ENCODE assay signal across 1 cellular context in the genomic region with DNA sequence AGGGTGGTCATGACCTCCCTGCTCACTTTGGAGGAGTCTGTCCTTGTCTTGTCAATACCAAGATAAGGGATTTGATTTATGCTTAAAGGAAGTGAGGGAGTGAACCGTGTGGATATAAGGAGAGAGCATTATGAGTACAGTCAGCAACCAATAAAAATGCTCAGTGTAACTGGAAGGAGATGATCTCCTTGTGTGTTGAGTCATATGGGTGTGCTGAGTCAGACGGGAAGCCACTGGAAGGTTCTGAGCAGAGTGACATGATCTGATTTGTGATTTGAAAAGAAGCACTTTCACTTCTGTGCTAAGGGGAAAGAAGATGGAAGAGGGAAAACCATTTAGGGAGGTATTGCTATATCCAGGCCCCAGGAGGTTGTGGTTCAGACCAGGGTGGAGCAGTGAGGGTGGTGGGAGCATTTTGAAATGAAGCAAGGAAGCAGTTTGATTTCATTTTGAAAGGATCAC.
TF ChIP-seq lines count a peak whose summit lies in the region.

No MANE protein-coding gene starts in this region.

TF ChIP-seq in K562, 482 proteins besides CTCF, POLR2A, EP300 and RAD21 (continued from another document and continues in another):
- TF ChIP-seq, protein P1, sequence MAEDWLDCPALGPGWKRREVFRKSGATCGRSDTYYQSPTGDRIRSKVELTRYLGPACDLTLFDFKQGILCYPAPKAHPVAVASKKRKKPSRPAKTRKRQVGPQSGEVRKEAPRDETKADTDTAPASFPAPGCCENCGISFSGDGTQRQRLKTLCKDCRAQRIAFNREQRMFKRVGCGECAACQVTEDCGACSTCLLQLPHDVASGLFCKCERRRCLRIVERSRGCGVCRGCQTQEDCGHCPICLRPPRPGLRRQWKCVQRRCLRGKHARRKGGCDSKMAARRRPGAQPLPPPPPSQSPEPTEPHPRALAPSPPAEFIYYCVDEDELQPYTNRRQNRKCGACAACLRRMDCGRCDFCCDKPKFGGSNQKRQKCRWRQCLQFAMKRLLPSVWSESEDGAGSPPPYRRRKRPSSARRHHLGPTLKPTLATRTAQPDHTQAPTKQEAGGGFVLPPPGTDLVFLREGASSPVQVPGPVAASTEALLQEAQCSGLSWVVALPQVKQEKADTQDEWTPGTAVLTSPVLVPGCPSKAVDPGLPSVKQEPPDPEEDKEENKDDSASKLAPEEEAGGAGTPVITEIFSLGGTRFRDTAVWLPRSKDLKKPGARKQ (CRISPR knock-in tag; IDR thresholded peaks at IDR 0.05): no peak
- TF ChIP-seq, protein P2, sequence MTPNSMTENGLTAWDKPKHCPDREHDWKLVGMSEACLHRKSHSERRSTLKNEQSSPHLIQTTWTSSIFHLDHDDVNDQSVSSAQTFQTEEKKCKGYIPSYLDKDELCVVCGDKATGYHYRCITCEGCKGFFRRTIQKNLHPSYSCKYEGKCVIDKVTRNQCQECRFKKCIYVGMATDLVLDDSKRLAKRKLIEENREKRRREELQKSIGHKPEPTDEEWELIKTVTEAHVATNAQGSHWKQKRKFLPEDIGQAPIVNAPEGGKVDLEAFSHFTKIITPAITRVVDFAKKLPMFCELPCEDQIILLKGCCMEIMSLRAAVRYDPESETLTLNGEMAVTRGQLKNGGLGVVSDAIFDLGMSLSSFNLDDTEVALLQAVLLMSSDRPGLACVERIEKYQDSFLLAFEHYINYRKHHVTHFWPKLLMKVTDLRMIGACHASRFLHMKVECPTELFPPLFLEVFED (CRISPR knock-in tag; conservative IDR thresholded peaks at IDR 0.05): no peak
- TF ChIP-seq ZNF324 (CRISPR knock-in tag; IDR thresholded peaks at IDR 0.05): no peak
- TF ChIP-seq JUNB (CRISPR knock-in tag; conservative IDR thresholded peaks at IDR 0.05): 0 out of 2 replicates have a peak, but pooled peaks have one; percentile 2
- TF ChIP-seq TAL1 (IDR thresholded peaks at IDR 0.05): no peak; the same call in 1 of the 2 replicates
- no peak for TF ChIP-seq ZNF830 (CRISPR knock-in tag; IDR thresholded peaks at IDR 0.05)
- peak; percentile 54 to 55; a peak in 1 of 4 replicates for TF ChIP-seq MLLT1 (IDR thresholded peaks at IDR 0.05)
- no peak for TF ChIP-seq ZNF586 (CRISPR knock-in tag; conservative IDR thresholded peaks at IDR 0.05)
- TF ChIP-seq, protein P3, sequence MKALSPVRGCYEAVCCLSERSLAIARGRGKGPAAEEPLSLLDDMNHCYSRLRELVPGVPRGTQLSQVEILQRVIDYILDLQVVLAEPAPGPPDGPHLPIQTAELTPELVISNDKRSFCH (CRISPR knock-in tag; IDR thresholded peaks at IDR 0.05): no peak
- TF ChIP-seq, protein P3 (tag; IDR thresholded peaks at IDR 0.05): no peak
- TF ChIP-seq HMG20A (CRISPR knock-in tag; conservative IDR thresholded peaks at IDR 0.05): no peak
- TF ChIP-seq PTBP1 (IDR thresholded peaks at IDR 0.05; ENCODE audit: low read depth, low read length): no peak
- TF ChIP-seq POU5F1 (IDR thresholded peaks at IDR 0.05; ENCODE audit: borderline replicate concordance, low read depth, low read length, partially characterized antibody): no peak
- TF ChIP-seq RFX7 (CRISPR knock-in tag; IDR thresholded peaks at IDR 0.05): no peak
- TF ChIP-seq, protein P4, sequence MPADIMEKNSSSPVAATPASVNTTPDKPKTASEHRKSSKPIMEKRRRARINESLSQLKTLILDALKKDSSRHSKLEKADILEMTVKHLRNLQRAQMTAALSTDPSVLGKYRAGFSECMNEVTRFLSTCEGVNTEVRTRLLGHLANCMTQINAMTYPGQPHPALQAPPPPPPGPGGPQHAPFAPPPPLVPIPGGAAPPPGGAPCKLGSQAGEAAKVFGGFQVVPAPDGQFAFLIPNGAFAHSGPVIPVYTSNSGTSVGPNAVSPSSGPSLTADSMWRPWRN (IDR thresholded peaks at IDR 0.05; ENCODE audit: low read depth): 0 out of 2 replicates have a peak, but pooled peaks have one; percentile 35
- peak; percentile 45; the same call in 1 of the 2 replicates for TF ChIP-seq GABPB1 (CRISPR knock-in tag; IDR thresholded peaks at IDR 0.05)
- TF ChIP-seq, protein P5, sequence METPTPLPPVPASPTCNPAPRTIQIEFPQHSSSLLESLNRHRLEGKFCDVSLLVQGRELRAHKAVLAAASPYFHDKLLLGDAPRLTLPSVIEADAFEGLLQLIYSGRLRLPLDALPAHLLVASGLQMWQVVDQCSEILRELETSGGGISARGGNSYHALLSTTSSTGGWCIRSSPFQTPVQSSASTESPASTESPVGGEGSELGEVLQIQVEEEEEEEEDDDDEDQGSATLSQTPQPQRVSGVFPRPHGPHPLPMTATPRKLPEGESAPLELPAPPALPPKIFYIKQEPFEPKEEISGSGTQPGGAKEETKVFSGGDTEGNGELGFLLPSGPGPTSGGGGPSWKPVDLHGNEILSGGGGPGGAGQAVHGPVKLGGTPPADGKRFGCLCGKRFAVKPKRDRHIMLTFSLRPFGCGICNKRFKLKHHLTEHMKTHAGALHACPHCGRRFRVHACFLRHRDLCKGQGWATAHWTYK (CRISPR knock-in tag; IDR thresholded peaks at IDR 0.05): no peak
- TF ChIP-seq ELF1 (tag; IDR thresholded peaks at IDR 0.05): peak; percentile 44; the same call in 1 of the 2 replicates
- TF ChIP-seq, protein P6, sequence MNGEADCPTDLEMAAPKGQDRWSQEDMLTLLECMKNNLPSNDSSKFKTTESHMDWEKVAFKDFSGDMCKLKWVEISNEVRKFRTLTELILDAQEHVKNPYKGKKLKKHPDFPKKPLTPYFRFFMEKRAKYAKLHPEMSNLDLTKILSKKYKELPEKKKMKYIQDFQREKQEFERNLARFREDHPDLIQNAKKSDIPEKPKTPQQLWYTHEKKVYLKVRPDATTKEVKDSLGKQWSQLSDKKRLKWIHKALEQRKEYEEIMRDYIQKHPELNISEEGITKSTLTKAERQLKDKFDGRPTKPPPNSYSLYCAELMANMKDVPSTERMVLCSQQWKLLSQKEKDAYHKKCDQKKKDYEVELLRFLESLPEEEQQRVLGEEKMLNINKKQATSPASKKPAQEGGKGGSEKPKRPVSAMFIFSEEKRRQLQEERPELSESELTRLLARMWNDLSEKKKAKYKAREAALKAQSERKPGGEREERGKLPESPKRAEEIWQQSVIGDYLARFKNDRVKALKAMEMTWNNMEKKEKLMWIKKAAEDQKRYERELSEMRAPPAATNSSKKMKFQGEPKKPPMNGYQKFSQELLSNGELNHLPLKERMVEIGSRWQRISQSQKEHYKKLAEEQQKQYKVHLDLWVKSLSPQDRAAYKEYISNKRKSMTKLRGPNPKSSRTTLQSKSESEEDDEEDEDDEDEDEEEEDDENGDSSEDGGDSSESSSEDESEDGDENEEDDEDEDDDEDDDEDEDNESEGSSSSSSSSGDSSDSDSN (IDR thresholded peaks at IDR 0.05; ENCODE audit: borderline replicate concordance in 1 of 2, low read depth in 2 of 2, low read length in 2 of 2): no peak
- TF ChIP-seq ARID2 (IDR thresholded peaks at IDR 0.05): no peak
- TF ChIP-seq, protein P7, sequence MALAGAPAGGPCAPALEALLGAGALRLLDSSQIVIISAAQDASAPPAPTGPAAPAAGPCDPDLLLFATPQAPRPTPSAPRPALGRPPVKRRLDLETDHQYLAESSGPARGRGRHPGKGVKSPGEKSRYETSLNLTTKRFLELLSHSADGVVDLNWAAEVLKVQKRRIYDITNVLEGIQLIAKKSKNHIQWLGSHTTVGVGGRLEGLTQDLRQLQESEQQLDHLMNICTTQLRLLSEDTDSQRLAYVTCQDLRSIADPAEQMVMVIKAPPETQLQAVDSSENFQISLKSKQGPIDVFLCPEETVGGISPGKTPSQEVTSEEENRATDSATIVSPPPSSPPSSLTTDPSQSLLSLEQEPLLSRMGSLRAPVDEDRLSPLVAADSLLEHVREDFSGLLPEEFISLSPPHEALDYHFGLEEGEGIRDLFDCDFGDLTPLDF (CRISPR knock-in tag; IDR thresholded peaks at IDR 0.05): no peak
- no peak for TF ChIP-seq NR3C1 (CRISPR knock-in tag; IDR thresholded peaks at IDR 0.05)
- TF ChIP-seq ZNF318 (IDR thresholded peaks at IDR 0.05; ENCODE audit: borderline replicate concordance in 1 of 2, low read depth in 1 of 2): peak in 1 of 2 experiments; percentile 96; a peak in 2 of 4 replicates
- no peak for TF ChIP-seq MCM5 (IDR thresholded peaks at IDR 0.05; ENCODE audit: low read depth)
- peak; percentile 80 for TF ChIP-seq GABPA (tag; conservative IDR thresholded peaks at IDR 0.05; ENCODE audit: low read depth)
- TF ChIP-seq TFE3 (CRISPR knock-in tag; IDR thresholded peaks at IDR 0.05): no peak
- no peak for TF ChIP-seq ZNF184 (CRISPR knock-in tag; IDR thresholded peaks at IDR 0.05)
- TF ChIP-seq, protein P8, sequence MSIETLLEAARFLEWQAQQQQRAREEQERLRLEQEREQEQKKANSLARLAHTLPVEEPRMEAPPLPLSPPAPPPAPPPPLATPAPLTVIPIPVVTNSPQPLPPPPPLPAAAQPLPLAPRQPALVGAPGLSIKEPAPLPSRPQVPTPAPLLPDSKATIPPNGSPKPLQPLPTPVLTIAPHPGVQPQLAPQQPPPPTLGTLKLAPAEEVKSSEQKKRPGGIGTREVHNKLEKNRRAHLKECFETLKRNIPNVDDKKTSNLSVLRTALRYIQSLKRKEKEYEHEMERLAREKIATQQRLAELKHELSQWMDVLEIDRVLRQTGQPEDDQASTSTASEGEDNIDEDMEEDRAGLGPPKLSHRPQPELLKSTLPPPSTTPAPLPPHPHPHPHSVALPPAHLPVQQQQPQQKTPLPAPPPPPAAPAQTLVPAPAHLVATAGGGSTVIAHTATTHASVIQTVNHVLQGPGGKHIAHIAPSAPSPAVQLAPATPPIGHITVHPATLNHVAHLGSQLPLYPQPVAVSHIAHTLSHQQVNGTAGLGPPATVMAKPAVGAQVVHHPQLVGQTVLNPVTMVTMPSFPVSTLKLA (conservative IDR thresholded peaks at IDR 0.05): peak in 1 of 2 experiments; percentile 62; a peak in 2 of 4 replicates
- no peak for TF ChIP-seq GTF2F1 (IDR thresholded peaks at IDR 0.05; ENCODE audit: low read depth, low read length)
- TF ChIP-seq ZNF785 (CRISPR knock-in tag; IDR thresholded peaks at IDR 0.05): no peak
